In the genomic region with DNA sequence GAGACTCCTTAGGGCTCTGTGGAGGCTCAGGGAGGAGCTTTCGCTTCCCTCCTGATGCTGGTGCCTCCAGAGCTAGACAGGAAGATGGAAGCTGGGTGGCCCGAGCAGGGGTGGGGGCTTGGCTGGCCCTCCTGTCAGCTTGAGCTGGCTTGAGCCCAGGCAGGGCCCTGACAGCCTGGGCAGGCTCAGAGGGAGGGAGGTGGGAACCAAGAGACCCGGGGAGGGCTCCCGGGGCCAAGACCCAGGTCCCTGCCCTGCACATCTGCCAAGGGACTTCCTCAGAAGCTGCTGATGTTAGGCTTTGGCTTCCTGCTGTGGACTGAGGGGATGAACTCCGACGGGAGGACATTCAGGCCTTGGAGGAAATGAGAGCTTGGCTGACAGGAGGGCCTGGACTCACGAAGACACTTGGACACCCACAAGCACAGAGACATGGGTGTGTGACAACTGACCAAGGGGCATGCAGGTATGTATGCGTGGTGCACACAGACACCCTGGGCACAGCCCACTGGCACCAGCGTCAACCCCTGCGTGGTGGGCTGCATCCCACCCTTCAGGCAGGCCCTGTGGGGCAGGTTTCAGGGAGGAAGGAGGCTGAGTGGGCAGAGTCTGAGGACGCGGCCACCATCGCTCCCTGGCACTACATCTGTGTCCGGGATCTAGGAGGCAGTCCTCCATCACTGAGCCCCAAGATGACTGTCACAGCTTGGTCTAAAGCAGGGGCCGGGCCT, we compare ENCODE assay signal across 1 cellular context.
TF ChIP-seq lines count a peak whose summit lies in the region.

No MANE protein-coding gene starts in this region.

TF ChIP-seq in K562, 482 proteins besides CTCF, POLR2A, EP300 and RAD21:
- TF ChIP-seq POLR2G (IDR thresholded peaks at IDR 0.05; ENCODE audit: low read depth, low read length), result 0 out of 2 replicates have a peak, but pooled peaks have one; percentile 34
- no peak for TF ChIP-seq TSC22D4 (tag; IDR thresholded peaks at IDR 0.05)
- TF ChIP-seq PHF21A (IDR thresholded peaks at IDR 0.05; ENCODE audit: borderline replicate concordance, low read depth), result no peak
- TF ChIP-seq ELF4 (CRISPR knock-in tag; IDR thresholded peaks at IDR 0.05), result no peak
